ENCODE assay signal across 10 cellular contexts in the genomic region with DNA sequence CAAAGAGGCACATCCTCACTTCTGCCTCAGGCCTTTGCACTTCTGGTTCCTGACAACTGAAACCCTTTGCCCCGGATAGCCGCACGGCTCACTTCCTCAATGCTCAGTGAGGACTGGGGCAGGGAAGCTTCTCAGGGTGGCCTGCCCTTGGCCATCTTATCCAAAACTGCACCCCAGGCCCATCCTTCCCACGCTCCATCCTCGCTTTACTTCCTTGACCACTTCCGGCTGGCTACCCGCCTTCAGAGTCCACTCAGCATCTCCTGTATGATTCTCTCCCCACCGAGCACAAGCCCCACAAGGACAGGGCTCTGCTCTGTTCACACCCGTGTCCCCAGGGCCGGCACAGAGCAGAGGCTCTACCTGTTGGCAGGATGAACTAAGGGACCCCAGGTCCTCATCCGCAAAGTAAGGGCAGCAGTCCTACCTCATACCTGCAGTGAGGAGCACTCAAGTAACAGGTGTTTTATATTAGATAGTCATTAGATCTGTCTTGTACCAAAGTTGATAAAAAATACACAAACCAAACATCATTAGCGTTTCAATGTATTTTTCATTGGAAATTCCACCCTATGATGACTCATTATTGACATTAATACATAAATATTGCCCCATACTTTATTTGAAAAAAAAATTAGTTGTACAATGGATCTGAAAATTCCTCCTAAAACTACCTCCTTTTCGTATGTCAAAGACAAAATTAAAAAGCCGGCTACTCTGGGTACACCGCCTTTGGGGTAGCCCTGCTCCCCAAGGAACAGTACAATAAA. TPM values are rescaled to one million over a fixed set of nuclear protein-coding genes. Genes with fewer than 3 reads are reported as not detected.
DNase-seq lines count a peak whose midpoint lies in the region; ATAC-seq and TF ChIP-seq lines count a peak whose summit lies in the region.
"Had no signal": no experiment of that assay in that cellular context is flagged by ENCODE, and none has a peak within 500 bp of the region (broad histone marks: within the 10 kb centered on the region; RNA-seq: fewer than 3 reads in every experiment).

No MANE protein-coding gene starts in this region.

- H3K27ac ChIP-seq in IMR-90 (ENCODE audit: insufficient read depth, low read length) (peak overlapping the region; percentile 35; the same call in 1 of the 2 replicates), ovary (peak overlapping the region in 1 of 2 donors; percentile 56)

- in situ Hi-C loops in IMR-90 (cut with MboI; ENCODE audit: low sequenced_read_pairs) = no loop called here

- no peak overlapping the region for H2BK120ac ChIP-seq in IMR-90 (ENCODE audit: low read depth, low read length)

- H3K9me3 ChIP-seq in IMR-90 (ENCODE audit: control insufficient read depth, insufficient read depth, low read length) (no peaks in the 10 kb centered on the region), ovary (no peaks in the 10 kb centered on the region)

- H3K4me1 ChIP-seq in IMR-90 (ENCODE audit: control insufficient read depth, insufficient read depth, low read length) (peaks cover 49% of the 10 kb centered on the region), ovary (ENCODE audit: insufficient read depth) (peaks cover 41% of the 10 kb centered on the region)

- H3K4me2 ChIP-seq in IMR-90 (ENCODE audit: low read depth, low read length) = no peak overlapping the region

- intact Hi-C loops in IMR-90 (cut with micrococcal nuclease) (no loop called here), activated B cell treated with CpG ODN at 0.5 μM for 24 hours (cut with micrococcal nuclease) (no loop called here), ovary (cut with DNase I) (no loop called here)

- no peak for TF ChIP-seq RAD21 in IMR-90 (IDR thresholded peaks at IDR 0.05; ENCODE audit: low read length)

- peak overlapping the region; percentile 69 for H3K14ac ChIP-seq in IMR-90 (replicated peaks; ENCODE audit: low read depth, low read length)

- no peak overlapping the region for H3K9ac ChIP-seq in IMR-90 (ENCODE audit: low read depth, low read length)

- H3K27me3 Mint-ChIP-seq in activated B cell treated with CpG ODN at 0.5 μM for 24 hours = no peaks in the 10 kb centered on the region
- no peaks in the 10 kb centered on the region for H3K27me3 Mint-ChIP-seq in mesothelial cell of epicardium (ENCODE audit: low read depth)
- H3K27me3 Mint-ChIP-seq: activated CD4-positive, alpha-beta memory T cell treated with anti-CD3 and anti-CD28 coated beads, Interleukin-2, amount 10 ng/mL, durations not matched to agents 7 days and 5 days had no signal

- H3K4me1 Mint-ChIP-seq in activated B cell treated with CpG ODN at 0.5 μM for 24 hours (peaks cover 54% of the 10 kb centered on the region), mesothelial cell of epicardium (peaks cover 32% of the 10 kb centered on the region)
- H3K4me1 Mint-ChIP-seq: activated CD4-positive, alpha-beta memory T cell treated with anti-CD3 and anti-CD28 coated beads, Interleukin-2, amount 10 ng/mL, durations not matched to agents 7 days and 5 days had no signal

- POLR2A ChIA-PET in IMR-90 (lab: Charles Lee; ENCODE audit: unreplicated experiment) (no interaction called here), activated B cell treated with CpG ODN at 0.5 μM for 24 hours (lab: Charles Lee) (interaction anchor here (1.0 to 1.2 kb wide), 2 partner anchors 10 to 47 kb away, joined by 3 read pairs; no protein-coding TSS in a partner anchor)

- BruUV-seq in IMR-90 (replicated peaks; lab: Mats Ljungman, UMichigan) = no TSS peak

- WGBS in IMR-90 (ENCODE audit: extremely low coverage in 2 of 2, insufficient read length in 1 of 2), 2 experiments = 94% methylated on average over 3 of the region's 15 CpGs; no CpG with 5 or more reads in 1 of the 2 experiments
- WGBS in ovary, 3 donors = 86 to 95% (median 92%) methylated on average over 15 of the region's 15 CpGs

- H3K27me3 ChIP-seq in IMR-90 (ENCODE audit: control insufficient read depth, insufficient read depth, low read length) = no peaks in the 10 kb centered on the region
- H3K27me3 ChIP-seq in ovary = no peaks in the 10 kb centered on the region

- no peak overlapping the region for H4K8ac ChIP-seq in IMR-90 (ENCODE audit: low read depth in 2 of 2, low read length in 2 of 2)

- no peak overlapping the region for H2BK5ac ChIP-seq in IMR-90 (ENCODE audit: low read depth, low read length, poor library complexity, severe bottlenecking)

- H3K36me3 ChIP-seq in IMR-90 (ENCODE audit: control insufficient read depth, insufficient read depth, low read length) (peaks cover 3% of the 10 kb centered on the region; the same call in 1 of the 2 replicates), ovary (no peaks in the 10 kb centered on the region)

- H4K91ac ChIP-seq in IMR-90 (ENCODE audit: insufficient read depth, low read depth, low read length) = peak overlapping the region; percentile 52

- H3K23ac ChIP-seq in IMR-90 (ENCODE audit: low read depth, low read length) = no peak overlapping the region

- TF ChIP-seq POLR2A in IMR-90 (IDR thresholded peaks at IDR 0.05; ENCODE audit: low read depth, low read length) = no peak
- no peak for TF ChIP-seq POLR2A in ovary (IDR thresholded peaks at IDR 0.05)

- peak overlapping the region; percentile 56 for H2AK5ac ChIP-seq in IMR-90 (ENCODE audit: low read depth, low read length)

- DNase-seq in IMR-90 (no peak), activated B cell treated with CpG ODN at 0.5 μM for 24 hours (no peak), ovary (peak in 4 of 5 donors; percentile 23 to 32 (median 28)), HuH-7 (ENCODE audit: low spot score) (no peak), mesothelial cell of epicardium (ENCODE audit: low spot score in 2 of 2, unreplicated experiment in 2 of 2) (no peak)
- DNase-seq: activated CD4-positive, alpha-beta memory T cell treated with anti-CD3 and anti-CD28 coated beads, Interleukin-2, amount 10 ng/mL, durations not matched to agents 7 days and 5 days; activated gamma-delta T cell; COR-L47 had no signal

- peaks cover 13% of the 10 kb centered on the region for H3K36me3 Mint-ChIP-seq in activated B cell treated with CpG ODN at 0.5 μM for 24 hours (ENCODE audit: low read depth)
- H3K36me3 Mint-ChIP-seq in mesothelial cell of epicardium = peaks cover 5% of the 10 kb centered on the region

- no peak overlapping the region; the same call in 1 of the 2 replicates for H3K56ac ChIP-seq in IMR-90 (ENCODE audit: extremely low read depth, insufficient read depth, low read length)

- H3K27ac Mint-ChIP-seq in activated B cell treated with CpG ODN at 0.5 μM for 24 hours (peak overlapping the region; percentile 61), mesothelial cell of epicardium (no peak overlapping the region)
- H3K27ac Mint-ChIP-seq: activated CD4-positive, alpha-beta memory T cell treated with anti-CD3 and anti-CD28 coated beads, Interleukin-2, amount 10 ng/mL, durations not matched to agents 7 days and 5 days had no signal

- no peak for TF ChIP-seq CTCF in IMR-90 (conservative IDR thresholded peaks at IDR 0.05; ENCODE audit: low read depth, low read length)
- no peak for TF ChIP-seq CTCF in activated B cell treated with CpG ODN at 0.5 μM for 24 hours (IDR thresholded peaks at IDR 0.05)
- TF ChIP-seq CTCF in ovary (IDR thresholded peaks at IDR 0.05) = no peak
- TF ChIP-seq CTCF in mesothelial cell of epicardium (IDR thresholded peaks at IDR 0.05; ENCODE audit: unreplicated experiment) = no peak

- no peak overlapping the region for H2AK9ac ChIP-seq in IMR-90 (replicated peaks; ENCODE audit: low read depth, low read length, poor library complexity)

- CTCF ChIA-PET in IMR-90 (lab: Yijun Ruan, JAX) = interaction anchor here (0.6 kb wide), 1 partner anchor 73 kb away, joined by 4 read pairs; no protein-coding TSS in a partner anchor
- CTCF ChIA-PET in activated B cell treated with CpG ODN at 0.5 μM for 24 hours (lab: Charles Lee) = interaction anchor here (0.8 to 1.2 kb wide), 3 partner anchors 34 to 99 kb away, joined by 3 to 4 read pairs (median 3); no protein-coding TSS in a partner anchor

- H2AFZ ChIP-seq in IMR-90 (replicated peaks; ENCODE audit: low read length, poor library complexity) = no peak overlapping the region

- no peak overlapping the region for H3K4me3 Mint-ChIP-seq in activated B cell treated with CpG ODN at 0.5 μM for 24 hours
- no peak overlapping the region for H3K4me3 Mint-ChIP-seq in mesothelial cell of epicardium
- H3K4me3 Mint-ChIP-seq: activated CD4-positive, alpha-beta memory T cell treated with anti-CD3 and anti-CD28 coated beads, Interleukin-2, amount 10 ng/mL, durations not matched to agents 7 days and 5 days had no signal

- no peak for TF ChIP-seq EP300 in ovary (IDR thresholded peaks at IDR 0.05)

- no peaks in the 10 kb centered on the region for H3K9me3 Mint-ChIP-seq in activated B cell treated with CpG ODN at 0.5 μM for 24 hours
- H3K9me3 Mint-ChIP-seq in mesothelial cell of epicardium = no peaks in the 10 kb centered on the region
- H3K9me3 Mint-ChIP-seq: activated CD4-positive, alpha-beta memory T cell treated with anti-CD3 and anti-CD28 coated beads, Interleukin-2, amount 10 ng/mL, durations not matched to agents 7 days and 5 days had no signal

- H3K18ac ChIP-seq in IMR-90 (ENCODE audit: low read depth, low read length) = no peak overlapping the region; the same call in 1 of the 2 replicates

- dilution Hi-C loops in IMR-90 (cut with HindIII; ENCODE audit: low sequenced_read_pairs, unreplicated experiment) = no loop called here

- H3K79me1 ChIP-seq in IMR-90 (ENCODE audit: low read depth in 1 of 2, low read length in 2 of 2) = peaks cover 62 to 88% of the 10 kb centered on the region in 2 experiments

- H4K20me1 ChIP-seq in IMR-90 (ENCODE audit: insufficient read depth, low read length) = peaks cover 10% of the 10 kb centered on the region; the same call in 1 of the 2 replicates

- H2BK20ac ChIP-seq in IMR-90 (ENCODE audit: low read depth, low read length) = no peak overlapping the region

- ATAC-seq in GM18867 (IDR thresholded peaks at IDR 0.05; ENCODE audit: unreplicated experiment) = peak; percentile 57
- ATAC-seq in IMR-90 (ENCODE audit: low read depth) = no peak
- ATAC-seq in activated B cell treated with CpG ODN at 0.5 μM for 24 hours (ENCODE audit: low read depth) = peak; percentile 85
- ATAC-seq in HG03159 (IDR thresholded peaks at IDR 0.05; ENCODE audit: unreplicated experiment) = no peak

- peaks cover 44% of the 10 kb centered on the region for H3K9me1 ChIP-seq in IMR-90 (ENCODE audit: insufficient read depth, low read length)

- peak overlapping the region; percentile 59 for H3K4ac ChIP-seq in IMR-90 (ENCODE audit: low read depth, low read length)

- H3K4me3 ChIP-seq in IMR-90 (ENCODE audit: insufficient read depth, low read depth, low read length) (no peak overlapping the region), ovary (no peak overlapping the region)

- H2BK15ac ChIP-seq in IMR-90 (ENCODE audit: low read depth, low read length) = no peak overlapping the region; the same call in 2 of the 3 replicates

- no peak overlapping the region; the same call in 1 of the 2 replicates for H4K5ac ChIP-seq in IMR-90 (ENCODE audit: low read depth, low read length)

RNA-seq across cellular contexts. Expression of a gene that starts 35.0 kb away (rescaled TPM):
- total RNA-seq in IMR-90 (2012; rRNA removed) (14.3 and 14.4 TPM in 2 replicates), activated B cell treated with CpG ODN at 0.5 μM for 24 hours (52.3 and 54.6 TPM in 2 replicates), ovary (10 to 100 TPM; 13.4 to 94.4 (median 70.1) TPM), mesothelial cell of epicardium (54.8 to 57.1 TPM (median 57.1 TPM) in 3 replicates)
- polyA plus RNA-seq in IMR-90 (2012; rRNA removed) (89.0 and 93.9 TPM in 2 replicates), ovary (10 to 100 TPM; 40.9 to 43.8 TPM)
- 41.2 and 78.7 TPM in 2 replicates for polyA plus RNA-seq in IMR-90 (2012; cell fraction: cytosol; rRNA removed)
- polyA plus RNA-seq in IMR-90 (2012; cell fraction: nucleus; rRNA removed; ENCODE audit: low replicate concordance) = 60.2 and 62.3 TPM in 2 replicates

Comparison
In these comparisons a context has a peak if more than half of its experiments do, and no peak if none do; other contexts are left out.
1. ATAC-seq: peak in GM18867 (single experiment) and activated B cell treated with CpG ODN at 0.5 μM for 24 hours (single experiment); none in IMR-90 (single experiment) and HG03159 (single experiment).
2. DNase-seq: peak in ovary (4 of 5); none in IMR-90 (single experiment), activated B cell treated with CpG ODN at 0.5 μM for 24 hours (single experiment), HuH-7 (single experiment) and mesothelial cell of epicardium (0 of 2).